In genomic region chr14:104820669-104821228, GRCh38 we compare ENCODE assay signal across 8 cellular contexts. TPM values are rescaled to one million over a fixed set of nuclear protein-coding genes. Genes with fewer than 3 reads are reported as not detected.
DNase-seq lines count a peak whose midpoint lies in the region; ATAC-seq, FAIRE-seq and TF ChIP-seq lines count a peak whose summit lies in the region.

No MANE protein-coding gene starts in this region.

- H3K79me2 ChIP-seq in endothelial cell of umbilical vein (ENCODE audit: control insufficient read depth, insufficient read depth, low read length), result no peaks in the 10 kb centered on the region
- no peaks in the 10 kb centered on the region for H3K79me2 ChIP-seq in mesendoderm (ENCODE audit: control insufficient read depth, insufficient read depth, low read length)

- POLR2A ChIA-PET in endothelial cell of umbilical vein (lab: Charles Lee), result no interaction called here

- DNase-seq in AG10803 (ENCODE audit: low read depth) (peak; percentile 61), NCI-H2107 (lab: John Stamatoyannopoulos, UW) (peak; percentile 72), endothelial cell of umbilical vein (ENCODE audit: low read depth, low spot score) (peak; percentile 49), mesendoderm (peak; percentile 87), COLO829 (ENCODE audit: low spot score) (no peak), gastrocnemius medialis (no peak)
- no peak for DNase-seq in T-helper 2 cell treated with Interferon-gamma antibody and Interleukin-4, amounts not matched to agents 5 μg/mL and 100 μg/mL, for 36 hours (ENCODE audit: low spot score)
- DNase-seq in activated T-cell treated with anti-CD3 and anti-CD28 coated beads, Interleukin-2, amount 50 U/mL, for 48 hours, result no peak

- H3K36me3 Mint-ChIP-seq in T-helper 2 cell treated with Interferon-gamma antibody and Interleukin-4, amounts not matched to agents 5 μg/mL and 100 μg/mL, for 36 hours (ENCODE audit: low read depth), result peaks cover 9% of the 10 kb centered on the region

- no peak overlapping the region for H2BK5ac ChIP-seq in mesendoderm (ENCODE audit: low read length)

- peak; percentile 80 for FAIRE-seq in endothelial cell of umbilical vein (lab: Jason Lieb, UNC)

- H3K27me3 Mint-ChIP-seq in T-helper 2 cell treated with Interferon-gamma antibody and Interleukin-4, amounts not matched to agents 5 μg/mL and 100 μg/mL, for 36 hours (ENCODE audit: low read depth), result peaks cover 18% of the 10 kb centered on the region

- WGBS in mesendoderm (ENCODE audit: extremely low coverage, insufficient coverage, low lambda C conversion rate), result no CpG with 5 or more reads among the region's 22 CpGs

- H3K9me1 ChIP-seq in endothelial cell of umbilical vein (replicated peaks; ENCODE audit: control insufficient read depth, extremely low read depth, insufficient read depth, low read length), result no peaks in the 10 kb centered on the region

- no peaks in the 10 kb centered on the region for H3K79me1 ChIP-seq in mesendoderm (ENCODE audit: low read length)

- no peak overlapping the region for H2AFZ ChIP-seq in endothelial cell of umbilical vein (ENCODE audit: low read depth, low read length)

- no peak for ATAC-seq in gastrocnemius medialis

- H3K4me1 ChIP-seq in endothelial cell of umbilical vein (ENCODE audit: control insufficient read depth, extremely low read depth, insufficient read depth, low read length) (peaks cover 9% of the 10 kb centered on the region), mesendoderm (ENCODE audit: control insufficient read depth, low read depth, low read length) (peaks cover 6% of the 10 kb centered on the region), gastrocnemius medialis (peaks cover 11 to 15% of the 10 kb centered on the region in 2 donors)

- TF ChIP-seq CTCF in AG10803 (conservative IDR thresholded peaks at IDR 0.05; ENCODE audit: low read length) (peak; percentile 55), endothelial cell of umbilical vein (IDR thresholded peaks at IDR 0.05; ENCODE audit: extremely low read depth in 1 of 2, insufficient read depth in 1 of 2, low read depth in 1 of 2, low read length in 2 of 2) (peak; percentile 49 to 75), gastrocnemius medialis (IDR thresholded peaks at IDR 0.05 in 4 of 5, conservative IDR thresholded peaks at IDR 0.05 in 1 of 5) (peak in 1 of 5 experiments; percentile 18)

- intact Hi-C loops in endothelial cell of umbilical vein (cut with micrococcal nuclease), result loop anchor here (1.0 kb wide), 1 partner anchor 52 kb away; no protein-coding TSS in a partner anchor
- intact Hi-C loops in gastrocnemius medialis (cut with DNase I; ENCODE audit: low total_unique reads), result no loop called here

- BruUV-seq in endothelial cell of umbilical vein (replicated peaks; lab: Mats Ljungman, UMichigan), result no TSS peak

- no peaks in the 10 kb centered on the region for H3K9me3 ChIP-seq in endothelial cell of umbilical vein (replicated peaks; ENCODE audit: control insufficient read depth, insufficient read depth, low read length)
- no peaks in the 10 kb centered on the region for H3K9me3 ChIP-seq in gastrocnemius medialis

- no peak overlapping the region for H3K27ac Mint-ChIP-seq in T-helper 2 cell treated with Interferon-gamma antibody and Interleukin-4, amounts not matched to agents 5 μg/mL and 100 μg/mL, for 36 hours

- H3K36me3 ChIP-seq in endothelial cell of umbilical vein (ENCODE audit: control insufficient read depth in 2 of 2, extremely low read depth in 1 of 2, insufficient read depth in 2 of 2, low read length in 2 of 2), result no peaks in the 10 kb centered on the region
- H3K36me3 ChIP-seq in mesendoderm (ENCODE audit: control insufficient read depth, insufficient read depth, low read length), result no peaks in the 10 kb centered on the region
- H3K36me3 ChIP-seq in gastrocnemius medialis, result no peaks in the 10 kb centered on the region

- no peak overlapping the region for H4K8ac ChIP-seq in mesendoderm (ENCODE audit: low read depth, low read length)

- CTCF ChIA-PET in endothelial cell of umbilical vein (lab: Charles Lee), result interaction anchor here (1.1 to 5.0 kb wide), 9 partner anchors 11 to 93 kb away, joined by 3 to 67 read pairs (median 4); partner anchors contain the start of gene ZBTB42

- H3K56ac ChIP-seq in mesendoderm (ENCODE audit: low read length), result peak overlapping the region; percentile 65

- H2AK5ac ChIP-seq in mesendoderm (ENCODE audit: low read length), result no peak overlapping the region

- no peak overlapping the region for H3K4me3 Mint-ChIP-seq in T-helper 2 cell treated with Interferon-gamma antibody and Interleukin-4, amounts not matched to agents 5 μg/mL and 100 μg/mL, for 36 hours

- no peak overlapping the region for H3K18ac ChIP-seq in mesendoderm (ENCODE audit: low read length)

- in situ Hi-C loops in gastrocnemius medialis (cut with MboI; ENCODE audit: low sequenced_read_pairs in 4 of 4), result loop anchor here in 3 of 4 donors (5.0 kb wide), 1 partner anchor 53 kb away; no protein-coding TSS in a partner anchor

- no peak overlapping the region for H2BK120ac ChIP-seq in mesendoderm (ENCODE audit: low read depth, low read length)

- TF ChIP-seq POLR2A in endothelial cell of umbilical vein (IDR thresholded peaks at IDR 0.05; ENCODE audit: low read depth, low read length) (no peak), gastrocnemius medialis (IDR thresholded peaks at IDR 0.05) (no peak)

- H3K4me2 ChIP-seq in endothelial cell of umbilical vein (ENCODE audit: insufficient read depth, low read length) (no peak overlapping the region), mesendoderm (ENCODE audit: low read length) (no peak overlapping the region)

- H3K4ac ChIP-seq in mesendoderm (ENCODE audit: low read depth, low read length), result no peak overlapping the region

- H3K4me1 Mint-ChIP-seq in T-helper 2 cell treated with Interferon-gamma antibody and Interleukin-4, amounts not matched to agents 5 μg/mL and 100 μg/mL, for 36 hours (ENCODE audit: low read depth), result peaks cover 9% of the 10 kb centered on the region

- peaks cover 8% of the 10 kb centered on the region for H3K9me3 Mint-ChIP-seq in T-helper 2 cell treated with Interferon-gamma antibody and Interleukin-4, amounts not matched to agents 5 μg/mL and 100 μg/mL, for 36 hours

- H4K20me1 ChIP-seq in endothelial cell of umbilical vein (replicated peaks; ENCODE audit: control insufficient read depth, extremely low read depth, insufficient read depth, low read length), result no peaks in the 10 kb centered on the region

- H3K27ac ChIP-seq in endothelial cell of umbilical vein (ENCODE audit: insufficient read depth, low read depth, low read length) (no peak overlapping the region), mesendoderm (ENCODE audit: low read depth, low read length) (no peak overlapping the region), gastrocnemius medialis (no peak overlapping the region)

- no peak overlapping the region for H4K5ac ChIP-seq in mesendoderm (ENCODE audit: low read length)

- dilution Hi-C loops in endothelial cell of umbilical vein (cut with MboI; ENCODE audit: extremely low pct_ligation_motif_present, low sequenced_read_pairs), result no loop called here

- no peak overlapping the region for H2BK15ac ChIP-seq in mesendoderm (replicated peaks; ENCODE audit: low read depth)

- H3K4me3 ChIP-seq in AG10803 (ENCODE audit: low read length) (no peak overlapping the region), endothelial cell of umbilical vein (replicated peaks in 1 of 3; ENCODE audit: insufficient read depth in 1 of 3, low read depth in 1 of 3, low read length in 3 of 3) (no peak overlapping the region), mesendoderm (ENCODE audit: low read length) (no peak overlapping the region), gastrocnemius medialis (no peak overlapping the region)

- H3K23ac ChIP-seq in mesendoderm (ENCODE audit: low read length), result no peak overlapping the region

- H3K27me3 ChIP-seq in endothelial cell of umbilical vein (ENCODE audit: control insufficient read depth in 2 of 2, insufficient read depth in 2 of 2, low read length in 2 of 2) (no peaks in the 10 kb centered on the region), mesendoderm (ENCODE audit: insufficient read depth, low read length, poor library complexity) (peaks cover 2% of the 10 kb centered on the region), gastrocnemius medialis (peaks cover 0 to 4% (median 3%) of the 10 kb centered on the region in 3 donors)

- H3K9ac ChIP-seq in endothelial cell of umbilical vein (replicated peaks; ENCODE audit: extremely low read depth, insufficient read depth, low read length) (no peak overlapping the region), mesendoderm (ENCODE audit: low read length) (peak overlapping the region; percentile 12)

RNA-seq across cellular contexts. Expression of gene ZBTB42, which starts 19.8 kb away (rescaled TPM):
- total RNA-seq in endothelial cell of umbilical vein (3.8 and 4.0 TPM in 2 replicates), gastrocnemius medialis (10 to 100 TPM in 3 of 4 donors, 1 to 10 TPM in 1; 2.4 to 20.8 (median 12.5) TPM)
- polyA plus RNA-seq in endothelial cell of umbilical vein, result 3.1 and 3.8 TPM in 2 replicates
- polyA plus RNA-seq in endothelial cell of umbilical vein (2011; cell fraction: cytosol; rRNA removed), result 1.8 and 2.4 TPM in 2 replicates
- 1.2 and 1.3 TPM in 2 replicates for polyA plus RNA-seq in endothelial cell of umbilical vein (2011; cell fraction: nucleus; rRNA removed)
- polyA plus RNA-seq in endothelial cell of umbilical vein (2012), result 2.0 and 2.6 TPM in 2 replicates
- 3.2 and 5.6 TPM in 2 replicates for polyA minus RNA-seq in endothelial cell of umbilical vein
- 2.8 TPM for polyA minus RNA-seq in endothelial cell of umbilical vein (2011; cell fraction: cytosol; rRNA and poly(A)+ RNA removed)
- polyA minus RNA-seq in endothelial cell of umbilical vein (2011; cell fraction: nucleus; rRNA and poly(A)+ RNA removed), result 1.8 and 2.3 TPM in 2 replicates
- polyA plus RNA-seq in mesendoderm (2013, experiment 1 of 2), result 0.67 TPM
- polyA plus RNA-seq in mesendoderm (2013, experiment 2 of 2), result 0.73 TPM

RNA-seq across cellular contexts. Expression of gene AKT1, which starts 25.2 kb away (rescaled TPM):
- 172 and 191 TPM in 2 replicates for total RNA-seq in endothelial cell of umbilical vein
- polyA plus RNA-seq in endothelial cell of umbilical vein, result 177 and 186 TPM in 2 replicates
- 174 and 199 TPM in 2 replicates for polyA plus RNA-seq in endothelial cell of umbilical vein (2011; cell fraction: cytosol; rRNA removed)
- 309 and 317 TPM in 2 replicates for polyA plus RNA-seq in endothelial cell of umbilical vein (2011; cell fraction: nucleus; rRNA removed)
- 128 and 150 TPM in 2 replicates for polyA plus RNA-seq in endothelial cell of umbilical vein (2012)
- 156 and 177 TPM in 2 replicates for polyA minus RNA-seq in endothelial cell of umbilical vein
- 85.6 TPM for polyA minus RNA-seq in endothelial cell of umbilical vein (2011; cell fraction: cytosol; rRNA and poly(A)+ RNA removed)
- polyA minus RNA-seq in endothelial cell of umbilical vein (2011; cell fraction: nucleus; rRNA and poly(A)+ RNA removed), result 52.5 and 66.6 TPM in 2 replicates
- 32.4 TPM for polyA plus RNA-seq in mesendoderm (2013, experiment 1 of 2)
- polyA plus RNA-seq in mesendoderm (2013, experiment 2 of 2), result 32.3 TPM
- 10 to 100 TPM; 44.4 to 70.4 (median 57.0) TPM for total RNA-seq in gastrocnemius medialis

RNA-seq across cellular contexts. Expression of gene CEP170B, which starts 44.3 kb away (rescaled TPM):
- total RNA-seq in endothelial cell of umbilical vein (35.0 and 38.6 TPM in 2 replicates), gastrocnemius medialis (10 to 100 TPM in 1 of 4 donors, 1 to 10 TPM in 3; 4.5 to 13.0 (median 7.1) TPM)
- polyA plus RNA-seq in endothelial cell of umbilical vein, result 13.9 and 16.7 TPM in 2 replicates
- 8.4 and 12.7 TPM in 2 replicates for polyA plus RNA-seq in endothelial cell of umbilical vein (2011; cell fraction: cytosol; rRNA removed)
- 48.5 and 49.5 TPM in 2 replicates for polyA plus RNA-seq in endothelial cell of umbilical vein (2011; cell fraction: nucleus; rRNA removed)
- polyA plus RNA-seq in endothelial cell of umbilical vein (2012), result 17.7 and 23.4 TPM in 2 replicates
- 8.0 and 9.5 TPM in 2 replicates for polyA minus RNA-seq in endothelial cell of umbilical vein
- 9.2 TPM for polyA minus RNA-seq in endothelial cell of umbilical vein (2011; cell fraction: cytosol; rRNA and poly(A)+ RNA removed)
- polyA minus RNA-seq in endothelial cell of umbilical vein (2011; cell fraction: nucleus; rRNA and poly(A)+ RNA removed), result 8.2 and 15.8 TPM in 2 replicates
- polyA plus RNA-seq in mesendoderm (2013, experiment 1 of 2), result 14.9 TPM
- 14.7 TPM for polyA plus RNA-seq in mesendoderm (2013, experiment 2 of 2)

Comparison
In these comparisons a context has a peak if more than half of its experiments do, and no peak if none do; other contexts are left out.
1. DNase-seq: peak in AG10803 (single experiment), NCI-H2107 (single experiment), endothelial cell of umbilical vein (single experiment) and mesendoderm (single experiment); none in COLO829 (single experiment), T-helper 2 cell treated with Interferon-gamma antibody and Interleukin-4, amounts not matched to agents 5 μg/mL and 100 μg/mL, for 36 hours (single experiment), gastrocnemius medialis (0 of 2) and activated T-cell treated with anti-CD3 and anti-CD28 coated beads, Interleukin-2, amount 50 U/mL, for 48 hours (0 of 2).